In the genomic region with DNA sequence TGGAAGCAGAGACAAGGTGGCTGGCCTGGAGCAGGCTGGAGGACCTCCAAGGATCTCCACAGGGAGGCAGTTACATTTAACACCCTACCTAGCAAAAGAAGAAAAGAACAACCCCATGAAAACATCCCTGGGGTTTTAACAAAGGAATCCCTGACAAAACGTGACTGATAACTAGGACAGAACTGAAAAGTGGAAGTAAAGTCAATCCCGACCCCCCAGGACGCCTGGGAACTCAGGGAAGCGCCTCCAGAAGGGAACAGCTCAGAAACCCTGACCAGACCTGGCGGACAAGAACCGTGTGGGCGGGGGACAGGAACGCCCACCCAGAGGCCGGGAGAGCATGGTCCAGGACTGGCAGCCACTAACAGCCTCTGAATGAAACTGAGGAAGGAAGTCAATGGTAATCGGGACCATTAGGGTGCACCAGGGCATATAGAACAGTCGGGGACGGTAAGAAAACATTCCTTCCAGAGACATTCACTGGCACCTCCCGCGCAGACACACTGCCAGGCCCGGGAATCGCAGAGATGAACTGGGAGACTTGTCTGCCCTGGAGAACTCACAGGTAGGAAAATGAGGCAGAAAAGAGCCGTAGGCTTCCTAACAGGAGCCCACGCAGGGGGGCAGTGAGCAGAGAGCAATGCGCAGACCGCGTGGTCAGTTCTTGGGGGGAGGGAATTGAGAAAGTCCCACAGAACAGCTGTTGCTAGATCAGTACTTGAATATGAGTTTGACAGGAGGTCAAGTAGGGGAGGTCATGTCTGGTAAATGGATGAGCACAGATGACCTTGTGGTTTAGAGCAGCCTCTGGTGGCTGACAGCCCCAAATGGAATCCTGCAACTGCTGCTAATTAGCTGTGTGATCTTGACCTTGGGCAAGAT, we compare ENCODE assay signal across 1 cellular context.
TF ChIP-seq lines count a peak whose summit lies in the region.

No MANE protein-coding gene starts in this region.

TF ChIP-seq in HepG2, 621 proteins besides CTCF, POLR2A, EP300 and RAD21 (continued from another document):
- TF ChIP-seq, protein P1, sequence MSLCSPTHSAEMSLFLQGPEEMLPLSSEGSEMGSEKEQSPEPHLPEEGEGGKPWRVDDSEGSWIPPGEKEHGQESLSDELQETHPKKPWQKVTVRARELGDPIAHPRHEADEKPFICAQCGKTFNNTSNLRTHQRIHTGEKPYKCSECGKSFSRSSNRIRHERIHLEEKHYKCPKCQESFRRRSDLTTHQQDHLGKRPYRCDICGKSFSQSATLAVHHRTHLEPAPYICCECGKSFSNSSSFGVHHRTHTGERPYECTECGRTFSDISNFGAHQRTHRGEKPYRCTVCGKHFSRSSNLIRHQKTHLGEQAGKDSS (CRISPR knock-in tag; IDR thresholded peaks at IDR 0.05; ENCODE audit: borderline replicate concordance, low read depth): peak; percentile 61; the same call in 1 of the 2 replicates
- TF ChIP-seq NFKB2 (CRISPR knock-in tag; IDR thresholded peaks at IDR 0.05; ENCODE audit: borderline replicate concordance) (peak; percentile 55; the same call in 1 of the 2 replicates), FOXC1 (CRISPR knock-in tag; IDR thresholded peaks at IDR 0.05; ENCODE audit: borderline replicate concordance) (peak; percentile 55; the same call in 1 of the 2 replicates), MIER2 (CRISPR knock-in tag; IDR thresholded peaks at IDR 0.05) (peak; percentile 60; the same call in 1 of the 2 replicates), CEBPG (CRISPR knock-in tag; IDR thresholded peaks at IDR 0.05) (peak; percentile 43), SIN3B (IDR thresholded peaks at IDR 0.05; ENCODE audit: low read length) (0 out of 2 replicates have a peak, but pooled peaks have one; percentile 19), ISX (CRISPR knock-in tag; conservative IDR thresholded peaks at IDR 0.05) (0 out of 2 replicates have a peak, but pooled peaks have one; percentile 29), MXI1 (IDR thresholded peaks at IDR 0.05; ENCODE audit: borderline replicate concordance, low read depth, low read length) (peak; percentile 74; the same call in 2 of the 3 replicates), KLF16 (CRISPR knock-in tag; IDR thresholded peaks at IDR 0.05) (peak; percentile 66 to 71; a peak in 2 of 4 replicates), ZNF501 (CRISPR knock-in tag; IDR thresholded peaks at IDR 0.05) (peak; percentile 68; the same call in 1 of the 2 replicates), NFE2L1 (CRISPR knock-in tag; IDR thresholded peaks at IDR 0.05; ENCODE audit: borderline replicate concordance) (no peak), ZNF12 (CRISPR knock-in tag; IDR thresholded peaks at IDR 0.05) (0 out of 2 replicates have a peak, but pooled peaks have one; percentile 11), ZNF460 (CRISPR knock-in tag; IDR thresholded peaks at IDR 0.05; ENCODE audit: borderline replicate concordance) (0 out of 2 replicates have a peak, but pooled peaks have one; percentile 3), RFX3 (CRISPR knock-in tag; IDR thresholded peaks at IDR 0.05) (peak; percentile 19; the same call in 1 of the 2 replicates), ZNF883 (CRISPR knock-in tag; IDR thresholded peaks at IDR 0.05; ENCODE audit: not compliant biosample characterization) (peak; percentile 67)
- TF ChIP-seq, protein P2, sequence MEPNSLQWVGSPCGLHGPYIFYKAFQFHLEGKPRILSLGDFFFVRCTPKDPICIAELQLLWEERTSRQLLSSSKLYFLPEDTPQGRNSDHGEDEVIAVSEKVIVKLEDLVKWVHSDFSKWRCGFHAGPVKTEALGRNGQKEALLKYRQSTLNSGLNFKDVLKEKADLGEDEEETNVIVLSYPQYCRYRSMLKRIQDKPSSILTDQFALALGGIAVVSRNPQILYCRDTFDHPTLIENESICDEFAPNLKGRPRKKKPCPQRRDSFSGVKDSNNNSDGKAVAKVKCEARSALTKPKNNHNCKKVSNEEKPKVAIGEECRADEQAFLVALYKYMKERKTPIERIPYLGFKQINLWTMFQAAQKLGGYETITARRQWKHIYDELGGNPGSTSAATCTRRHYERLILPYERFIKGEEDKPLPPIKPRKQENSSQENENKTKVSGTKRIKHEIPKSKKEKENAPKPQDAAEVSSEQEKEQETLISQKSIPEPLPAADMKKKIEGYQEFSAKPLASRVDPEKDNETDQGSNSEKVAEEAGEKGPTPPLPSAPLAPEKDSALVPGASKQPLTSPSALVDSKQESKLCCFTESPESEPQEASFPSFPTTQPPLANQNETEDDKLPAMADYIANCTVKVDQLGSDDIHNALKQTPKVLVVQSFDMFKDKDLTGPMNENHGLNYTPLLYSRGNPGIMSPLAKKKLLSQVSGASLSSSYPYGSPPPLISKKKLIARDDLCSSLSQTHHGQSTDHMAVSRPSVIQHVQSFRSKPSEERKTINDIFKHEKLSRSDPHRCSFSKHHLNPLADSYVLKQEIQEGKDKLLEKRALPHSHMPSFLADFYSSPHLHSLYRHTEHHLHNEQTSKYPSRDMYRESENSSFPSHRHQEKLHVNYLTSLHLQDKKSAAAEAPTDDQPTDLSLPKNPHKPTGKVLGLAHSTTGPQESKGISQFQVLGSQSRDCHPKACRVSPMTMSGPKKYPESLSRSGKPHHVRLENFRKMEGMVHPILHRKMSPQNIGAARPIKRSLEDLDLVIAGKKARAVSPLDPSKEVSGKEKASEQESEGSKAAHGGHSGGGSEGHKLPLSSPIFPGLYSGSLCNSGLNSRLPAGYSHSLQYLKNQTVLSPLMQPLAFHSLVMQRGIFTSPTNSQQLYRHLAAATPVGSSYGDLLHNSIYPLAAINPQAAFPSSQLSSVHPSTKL (CRISPR knock-in tag; IDR thresholded peaks at IDR 0.05): peak; percentile 61
- TF ChIP-seq, protein P3, sequence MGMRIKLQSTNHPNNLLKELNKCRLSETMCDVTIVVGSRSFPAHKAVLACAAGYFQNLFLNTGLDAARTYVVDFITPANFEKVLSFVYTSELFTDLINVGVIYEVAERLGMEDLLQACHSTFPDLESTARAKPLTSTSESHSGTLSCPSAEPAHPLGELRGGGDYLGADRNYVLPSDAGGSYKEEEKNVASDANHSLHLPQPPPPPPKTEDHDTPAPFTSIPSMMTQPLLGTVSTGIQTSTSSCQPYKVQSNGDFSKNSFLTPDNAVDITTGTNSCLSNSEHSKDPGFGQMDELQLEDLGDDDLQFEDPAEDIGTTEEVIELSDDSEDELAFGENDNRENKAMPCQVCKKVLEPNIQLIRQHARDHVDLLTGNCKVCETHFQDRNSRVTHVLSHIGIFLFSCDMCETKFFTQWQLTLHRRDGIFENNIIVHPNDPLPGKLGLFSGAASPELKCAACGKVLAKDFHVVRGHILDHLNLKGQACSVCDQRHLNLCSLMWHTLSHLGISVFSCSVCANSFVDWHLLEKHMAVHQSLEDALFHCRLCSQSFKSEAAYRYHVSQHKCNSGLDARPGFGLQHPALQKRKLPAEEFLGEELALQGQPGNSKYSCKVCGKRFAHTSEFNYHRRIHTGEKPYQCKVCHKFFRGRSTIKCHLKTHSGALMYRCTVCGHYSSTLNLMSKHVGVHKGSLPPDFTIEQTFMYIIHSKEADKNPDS (CRISPR knock-in tag; IDR thresholded peaks at IDR 0.05): peak; percentile 42; the same call in 1 of the 2 replicates
- TF ChIP-seq, protein P4, sequence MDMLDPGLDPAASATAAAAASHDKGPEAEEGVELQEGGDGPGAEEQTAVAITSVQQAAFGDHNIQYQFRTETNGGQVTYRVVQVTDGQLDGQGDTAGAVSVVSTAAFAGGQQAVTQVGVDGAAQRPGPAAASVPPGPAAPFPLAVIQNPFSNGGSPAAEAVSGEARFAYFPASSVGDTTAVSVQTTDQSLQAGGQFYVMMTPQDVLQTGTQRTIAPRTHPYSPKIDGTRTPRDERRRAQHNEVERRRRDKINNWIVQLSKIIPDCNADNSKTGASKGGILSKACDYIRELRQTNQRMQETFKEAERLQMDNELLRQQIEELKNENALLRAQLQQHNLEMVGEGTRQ (IDR thresholded peaks at IDR 0.05; ENCODE audit: low read depth, low read length): no peak
- TF ChIP-seq, protein P4 (CRISPR knock-in tag; IDR thresholded peaks at IDR 0.05; ENCODE audit: borderline replicate concordance): no peak
- TF ChIP-seq, protein P5, sequence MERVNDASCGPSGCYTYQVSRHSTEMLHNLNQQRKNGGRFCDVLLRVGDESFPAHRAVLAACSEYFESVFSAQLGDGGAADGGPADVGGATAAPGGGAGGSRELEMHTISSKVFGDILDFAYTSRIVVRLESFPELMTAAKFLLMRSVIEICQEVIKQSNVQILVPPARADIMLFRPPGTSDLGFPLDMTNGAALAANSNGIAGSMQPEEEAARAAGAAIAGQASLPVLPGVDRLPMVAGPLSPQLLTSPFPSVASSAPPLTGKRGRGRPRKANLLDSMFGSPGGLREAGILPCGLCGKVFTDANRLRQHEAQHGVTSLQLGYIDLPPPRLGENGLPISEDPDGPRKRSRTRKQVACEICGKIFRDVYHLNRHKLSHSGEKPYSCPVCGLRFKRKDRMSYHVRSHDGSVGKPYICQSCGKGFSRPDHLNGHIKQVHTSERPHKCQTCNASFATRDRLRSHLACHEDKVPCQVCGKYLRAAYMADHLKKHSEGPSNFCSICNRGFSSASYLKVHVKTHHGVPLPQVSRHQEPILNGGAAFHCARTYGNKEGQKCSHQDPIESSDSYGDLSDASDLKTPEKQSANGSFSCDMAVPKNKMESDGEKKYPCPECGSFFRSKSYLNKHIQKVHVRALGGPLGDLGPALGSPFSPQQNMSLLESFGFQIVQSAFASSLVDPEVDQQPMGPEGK (CRISPR knock-in tag; IDR thresholded peaks at IDR 0.05): peak; percentile 34; the same call in 1 of the 2 replicates
